ENCODE assay signal across 1 cellular context in the genomic region with DNA sequence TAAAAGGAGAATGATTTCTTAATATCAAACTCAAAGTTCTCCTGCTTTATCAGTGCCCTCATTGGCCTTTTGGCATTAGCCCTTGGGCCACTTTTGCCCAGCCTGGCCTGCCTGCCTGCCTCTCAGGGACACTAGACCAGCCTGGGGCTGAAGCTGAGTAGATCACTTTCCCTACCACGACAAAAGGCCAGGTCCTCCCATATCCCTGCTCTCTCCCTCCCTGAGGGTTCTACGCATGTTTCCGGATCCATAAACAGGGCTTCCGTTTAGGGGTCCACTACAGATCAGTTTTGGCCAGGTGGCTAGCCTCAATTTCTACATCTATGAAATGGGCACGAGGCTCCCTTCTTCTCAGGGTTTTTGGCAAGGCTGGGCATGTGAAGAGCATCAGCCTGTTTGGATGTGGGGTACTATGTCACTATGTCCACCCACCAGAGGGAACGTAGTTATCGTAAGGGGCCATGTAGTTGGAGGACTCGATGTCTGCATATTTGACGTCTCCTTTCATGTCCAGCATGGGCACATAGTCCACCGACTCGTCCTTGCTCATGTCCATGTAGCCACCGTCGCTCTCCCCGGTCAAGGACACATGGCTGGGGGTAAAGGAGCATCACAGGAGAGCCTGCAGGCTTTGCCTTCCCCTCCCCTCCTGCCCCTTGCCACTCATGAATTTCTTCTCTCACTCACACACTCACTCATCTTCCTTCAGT.
TF ChIP-seq lines count a peak whose summit lies in the region.

No MANE protein-coding gene starts in this region.

TF ChIP-seq in HCT116, 20 proteins besides CTCF, POLR2A, EP300 and RAD21:
- TF ChIP-seq SIN3A (IDR thresholded peaks at IDR 0.05; ENCODE audit: low read depth) (no peak), CEBPB (IDR thresholded peaks at IDR 0.05; ENCODE audit: low read depth) (no peak), TCF7L2 (IDR thresholded peaks at IDR 0.05; ENCODE audit: borderline replicate concordance, extremely low read depth, insufficient read depth, insufficient read length) (no peak), REST (IDR thresholded peaks at IDR 0.05; ENCODE audit: low read depth) (no peak), SRF (IDR thresholded peaks at IDR 0.05; ENCODE audit: low read depth) (no peak), SP1 (IDR thresholded peaks at IDR 0.05; ENCODE audit: low read depth) (no peak), CBX3 (IDR thresholded peaks at IDR 0.05; ENCODE audit: low read depth) (no peak), ATF3 (IDR thresholded peaks at IDR 0.05) (no peak), ZNF274 (IDR thresholded peaks at IDR 0.05; ENCODE audit: low read depth, low read length) (no peak), FOSL1 (IDR thresholded peaks at IDR 0.05; ENCODE audit: low read depth) (no peak), ZFX (IDR thresholded peaks at IDR 0.05) (no peak), JUND (IDR thresholded peaks at IDR 0.05) (no peak), EZH2phosphoT487 (IDR thresholded peaks at IDR 0.05; ENCODE audit: borderline replicate concordance) (no peak), ELF1 (IDR thresholded peaks at IDR 0.05; ENCODE audit: borderline replicate concordance, low read depth) (no peak), POLR2AphosphoS5 (IDR thresholded peaks at IDR 0.05; ENCODE audit: low read depth, low read length) (no peak), EGR1 (IDR thresholded peaks at IDR 0.05; ENCODE audit: low read depth) (no peak)
- TF ChIP-seq, protein P1, sequence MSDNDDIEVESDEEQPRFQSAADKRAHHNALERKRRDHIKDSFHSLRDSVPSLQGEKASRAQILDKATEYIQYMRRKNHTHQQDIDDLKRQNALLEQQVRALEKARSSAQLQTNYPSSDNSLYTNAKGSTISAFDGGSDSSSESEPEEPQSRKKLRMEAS (IDR thresholded peaks at IDR 0.05), result no peak
- TF ChIP-seq, protein P2, sequence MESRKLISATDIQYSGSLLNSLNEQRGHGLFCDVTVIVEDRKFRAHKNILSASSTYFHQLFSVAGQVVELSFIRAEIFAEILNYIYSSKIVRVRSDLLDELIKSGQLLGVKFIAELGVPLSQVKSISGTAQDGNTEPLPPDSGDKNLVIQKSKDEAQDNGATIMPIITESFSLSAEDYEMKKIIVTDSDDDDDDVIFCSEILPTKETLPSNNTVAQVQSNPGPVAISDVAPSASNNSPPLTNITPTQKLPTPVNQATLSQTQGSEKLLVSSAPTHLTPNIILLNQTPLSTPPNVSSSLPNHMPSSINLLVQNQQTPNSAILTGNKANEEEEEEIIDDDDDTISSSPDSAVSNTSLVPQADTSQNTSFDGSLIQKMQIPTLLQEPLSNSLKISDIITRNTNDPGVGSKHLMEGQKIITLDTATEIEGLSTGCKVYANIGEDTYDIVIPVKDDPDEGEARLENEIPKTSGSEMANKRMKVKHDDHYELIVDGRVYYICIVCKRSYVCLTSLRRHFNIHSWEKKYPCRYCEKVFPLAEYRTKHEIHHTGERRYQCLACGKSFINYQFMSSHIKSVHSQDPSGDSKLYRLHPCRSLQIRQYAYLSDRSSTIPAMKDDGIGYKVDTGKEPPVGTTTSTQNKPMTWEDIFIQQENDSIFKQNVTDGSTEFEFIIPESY (IDR thresholded peaks at IDR 0.05; ENCODE audit: extremely low read depth, insufficient replicate concordance, low read length), result no peak
